ENCODE assay signal across 1 cellular context in the genomic region with DNA sequence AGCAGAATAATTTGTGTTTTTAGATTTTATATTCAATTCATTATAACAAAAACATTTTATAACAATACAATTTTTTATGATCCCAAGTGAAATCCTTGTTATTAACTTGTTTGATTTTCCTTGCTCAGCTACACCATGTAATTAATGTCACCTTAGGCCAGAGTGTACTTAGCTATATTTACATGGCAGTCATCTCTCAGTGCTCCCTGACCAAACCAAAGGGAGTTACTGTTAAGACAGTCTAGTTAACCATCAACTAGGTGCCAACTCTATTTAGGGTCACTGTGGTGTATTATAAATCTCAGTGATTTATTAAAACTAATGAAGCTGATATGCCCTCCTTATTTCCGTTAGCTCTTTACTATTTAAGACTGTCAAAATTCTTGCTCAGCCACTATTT.
TF ChIP-seq lines count a peak whose summit lies in the region.

No MANE protein-coding gene starts in this region.

TF ChIP-seq in A549, 52 proteins besides CTCF, POLR2A, EP300 and RAD21 (continued from another document):
- TF ChIP-seq, protein P1, sequence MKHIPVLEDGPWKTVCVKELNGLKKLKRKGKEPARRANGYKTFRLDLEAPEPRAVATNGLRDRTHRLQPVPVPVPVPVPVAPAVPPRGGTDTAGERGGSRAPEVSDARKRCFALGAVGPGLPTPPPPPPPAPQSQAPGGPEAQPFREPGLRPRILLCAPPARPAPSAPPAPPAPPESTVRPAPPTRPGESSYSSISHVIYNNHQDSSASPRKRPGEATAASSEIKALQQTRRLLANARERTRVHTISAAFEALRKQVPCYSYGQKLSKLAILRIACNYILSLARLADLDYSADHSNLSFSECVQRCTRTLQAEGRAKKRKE (CRISPR knock-in tag; IDR thresholded peaks at IDR 0.05; ENCODE audit: low read depth) = no peak
- TF ChIP-seq ZFP36 (IDR thresholded peaks at IDR 0.05; ENCODE audit: borderline replicate concordance, partially characterized antibody) (no peak), HOXA7 (CRISPR knock-in tag; IDR thresholded peaks at IDR 0.05) (no peak), PBX3 (IDR thresholded peaks at IDR 0.05) (no peak), RCOR1 (IDR thresholded peaks at IDR 0.05; ENCODE audit: low read depth, low read length) (no peak), MAZ (IDR thresholded peaks at IDR 0.05; ENCODE audit: borderline replicate concordance, low read depth, low read length) (no peak), ZSCAN20 (CRISPR knock-in tag; IDR thresholded peaks at IDR 0.05) (no peak), EHF (CRISPR knock-in tag; IDR thresholded peaks at IDR 0.05) (no peak), CHD2 (IDR thresholded peaks at IDR 0.05; ENCODE audit: low read length, partially characterized antibody) (no peak), TP53 (CRISPR knock-in tag; IDR thresholded peaks at IDR 0.05) (no peak), BHLHE40 (IDR thresholded peaks at IDR 0.05; ENCODE audit: low read depth, low read length) (no peak), MAFK (IDR thresholded peaks at IDR 0.05; ENCODE audit: partially characterized antibody) (no peak)
- TF ChIP-seq, protein P2, sequence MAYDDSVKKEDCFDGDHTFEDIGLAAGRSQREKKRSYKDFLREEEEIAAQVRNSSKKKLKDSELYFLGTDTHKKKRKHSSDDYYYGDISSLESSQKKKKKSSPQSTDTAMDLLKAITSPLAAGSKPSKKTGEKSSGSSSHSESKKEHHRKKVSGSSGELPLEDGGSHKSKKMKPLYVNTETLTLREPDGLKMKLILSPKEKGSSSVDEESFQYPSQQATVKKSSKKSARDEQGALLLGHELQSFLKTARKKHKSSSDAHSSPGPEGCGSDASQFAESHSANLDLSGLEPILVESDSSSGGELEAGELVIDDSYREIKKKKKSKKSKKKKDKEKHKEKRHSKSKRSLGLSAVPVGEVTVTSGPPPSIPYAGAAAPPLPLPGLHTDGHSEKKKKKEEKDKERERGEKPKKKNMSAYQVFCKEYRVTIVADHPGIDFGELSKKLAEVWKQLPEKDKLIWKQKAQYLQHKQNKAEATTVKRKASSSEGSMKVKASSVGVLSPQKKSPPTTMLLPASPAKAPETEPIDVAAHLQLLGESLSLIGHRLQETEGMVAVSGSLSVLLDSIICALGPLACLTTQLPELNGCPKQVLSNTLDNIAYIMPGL (CRISPR knock-in tag; IDR thresholded peaks at IDR 0.05; ENCODE audit: borderline replicate concordance) = no peak
